In genomic region chr10:11146402-11147171, GRCh38 we compare ENCODE assay signal across 11 cellular contexts.
DNase-seq lines count a peak whose midpoint lies in the region; ATAC-seq, FAIRE-seq and TF ChIP-seq lines count a peak whose summit lies in the region.
"Had no signal": no experiment of that assay in that cellular context is flagged by ENCODE, and none has a peak within 500 bp of the region (broad histone marks: within the 10 kb centered on the region; RNA-seq: fewer than 3 reads in every experiment).

No MANE protein-coding gene starts in this region.

- H3K36me3 ChIP-seq in SJCRH30 (peaks cover 3% of the 10 kb centered on the region; the same call in 1 of the 2 replicates), neutrophil (no peaks in the 10 kb centered on the region)

- H3K27me3 ChIP-seq in SJCRH30 (no peaks in the 10 kb centered on the region), neutrophil (no peaks in the 10 kb centered on the region)

- H3K9me3 ChIP-seq in SJCRH30 (replicated peaks) (no peaks in the 10 kb centered on the region), neutrophil (no peaks in the 10 kb centered on the region)

- peak; percentile 24 for FAIRE-seq in GM18507 (lab: Jason Lieb, UNC)
- FAIRE-seq: keratinocyte had no signal

- H3K4me1 ChIP-seq in SJCRH30 (peaks cover 19% of the 10 kb centered on the region), neutrophil (ENCODE audit: control insufficient read depth in 1 of 2, insufficient read depth in 1 of 2, low read depth in 1 of 2, low read length in 1 of 2) (peaks cover 76 to 81% of the 10 kb centered on the region in 2 experiments)
- H3K4me1 ChIP-seq: parathyroid adenoma had no signal

- DNase-seq in GM18507 (ENCODE audit: extremely low spot score, insufficient read length, low read depth) (no peak), SJCRH30 (peak; percentile 17 to 45), choroid plexus epithelial cell (ENCODE audit: low read depth) (peak; percentile 49), NCI-H2171 (lab: John Stamatoyannopoulos, UW) (no peak)
- DNase-seq: NCI-H1048, NCI-H774 had no signal

- no peak overlapping the region for H3K27ac ChIP-seq in SJCRH30
- peak overlapping the region; percentile 77 for H3K27ac ChIP-seq in neutrophil
- H3K27ac ChIP-seq: parathyroid adenoma had no signal

- TF ChIP-seq CTCF in choroid plexus epithelial cell (conservative IDR thresholded peaks at IDR 0.05; ENCODE audit: low read depth, low read length) (no peak), neutrophil (IDR thresholded peaks at IDR 0.05) (no peak)

- ATAC-seq in GM18909 (IDR thresholded peaks at IDR 0.05; ENCODE audit: poor library complexity, unreplicated experiment) (no peak), GM18867 (IDR thresholded peaks at IDR 0.05; ENCODE audit: unreplicated experiment) (no peak)

- H3K4me3 ChIP-seq in SJCRH30 (no peak overlapping the region), choroid plexus epithelial cell (ENCODE audit: low read depth, low read length) (no peak overlapping the region), neutrophil (ENCODE audit: low read depth in 1 of 2, low read length in 1 of 2) (no peak overlapping the region)

Comparison
In these comparisons a context has a peak if more than half of its experiments do, and no peak if none do; other contexts are left out.
1. DNase-seq: peak in SJCRH30 (2 of 2) and choroid plexus epithelial cell (single experiment); none in GM18507 (single experiment) and NCI-H2171 (single experiment).